ENCODE assay signal across 1 cellular context in genomic region chr12:52323001-52323400, GRCh38.
TF ChIP-seq lines count a peak whose summit lies in the region.

No MANE protein-coding gene starts in this region.

TF ChIP-seq in A549, 52 proteins besides CTCF, POLR2A, EP300 and RAD21 (continued from another document):
- no peak for TF ChIP-seq MYC (IDR thresholded peaks at IDR 0.05; ENCODE audit: borderline replicate concordance, low read length)
- no peak for TF ChIP-seq RNF2 (IDR thresholded peaks at IDR 0.05; ENCODE audit: borderline replicate concordance, low read depth)
- no peak for TF ChIP-seq HEYL (CRISPR knock-in tag; IDR thresholded peaks at IDR 0.05)
- TF ChIP-seq FOSB (CRISPR knock-in tag; IDR thresholded peaks at IDR 0.05): no peak
- no peak for TF ChIP-seq ESRRA (IDR thresholded peaks at IDR 0.05; ENCODE audit: borderline replicate concordance, low read length)
- TF ChIP-seq, protein P1, sequence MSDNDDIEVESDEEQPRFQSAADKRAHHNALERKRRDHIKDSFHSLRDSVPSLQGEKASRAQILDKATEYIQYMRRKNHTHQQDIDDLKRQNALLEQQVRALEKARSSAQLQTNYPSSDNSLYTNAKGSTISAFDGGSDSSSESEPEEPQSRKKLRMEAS (IDR thresholded peaks at IDR 0.05): no peak
